9 cellular contexts compared by ENCODE assay signal in the genomic region with DNA sequence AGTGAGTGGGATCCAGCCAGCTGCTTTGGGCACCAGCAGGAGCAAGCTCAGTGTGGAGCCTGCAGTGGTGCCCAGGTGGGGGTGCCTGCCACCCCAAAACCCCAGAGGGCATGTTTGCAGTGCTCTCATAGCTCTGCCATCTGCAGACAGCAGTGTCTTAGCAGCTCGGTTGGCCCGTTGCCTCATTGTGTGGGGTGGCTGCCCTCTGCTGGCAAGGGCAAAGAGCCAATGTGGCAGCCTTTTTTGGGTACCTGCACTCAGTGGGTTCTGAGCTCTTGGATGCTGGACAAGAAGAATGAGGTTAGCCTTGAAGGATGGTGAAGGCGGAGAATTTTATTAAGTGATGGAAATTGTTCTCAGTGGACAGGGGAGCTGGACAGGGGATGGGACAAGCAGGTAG. TPM values are rescaled to one million over a fixed set of nuclear protein-coding genes. Genes with fewer than 3 reads are reported as not detected.
DNase-seq lines count a peak whose midpoint lies in the region; ATAC-seq and TF ChIP-seq lines count a peak whose summit lies in the region.
"Had no signal": no experiment of that assay in that cellular context is flagged by ENCODE, and none has a peak within 500 bp of the region (broad histone marks: within the 10 kb centered on the region; RNA-seq: fewer than 3 reads in every experiment).

No MANE protein-coding gene starts in this region.

- intact Hi-C loops in colonic mucosa (cut with DNase I): loop anchor here (2.0 kb wide), 1 partner anchor 79 kb away; no protein-coding TSS in a partner anchor

- DNase-seq in D341Med (ENCODE audit: low spot score) (peak; percentile 68), GM23248 (peak; percentile 54), NCI-H2107 treated with DMSO at 0.1 percent for 48 hours (lab: John Stamatoyannopoulos, UW; ENCODE audit: unreplicated experiment) (peak; percentile 14), colonic mucosa (peak; percentile 43), myocyte (ENCODE audit: low read depth) (peak; percentile 34), stromal cell of bone marrow (ENCODE audit: low read depth) (peak; percentile 2)
- DNase-seq in activated CD4-positive, alpha-beta T cell treated with anti-CD3 and anti-CD28 coated beads for 24 hours (ENCODE audit: low read depth in 2 of 2): peak; percentile 62 to 63

- H2AFZ ChIP-seq in GM23248: no peak overlapping the region

- H3K9ac ChIP-seq in GM23248 (no peak overlapping the region), colonic mucosa (ENCODE audit: low read depth in 2 of 2, low read length in 2 of 2) (no peak overlapping the region)

- 0 out of 2 replicates have a peak, but pooled peaks cover 11% of the 10 kb centered on the region for H3K27me3 ChIP-seq in GM23248 (replicated peaks; ENCODE audit: insufficient read depth)
- H3K27me3 ChIP-seq in colonic mucosa: no peaks in the 10 kb centered on the region

- WGBS in GM23248 (ENCODE audit: low coverage in 1 of 2, low lambda C conversion rate in 2 of 2, missing lambda C conversion rate in 2 of 2), 2 experiments: 41 to 46% methylated on average over 3 of the region's 3 CpGs

- no peaks in the 10 kb centered on the region for H3K9me2 ChIP-seq in GM23248 (ENCODE audit: insufficient read depth)

- ATAC-seq in GM19395 (IDR thresholded peaks at IDR 0.05; ENCODE audit: unreplicated experiment): no peak

- peak; percentile 37 for TF ChIP-seq CTCF in colonic mucosa (IDR thresholded peaks at IDR 0.05)

- no peaks in the 10 kb centered on the region for H3F3A ChIP-seq in GM23248 (ENCODE audit: insufficient read depth)

- H3K27ac ChIP-seq in GM23248 (no peak overlapping the region), colonic mucosa (no peak overlapping the region)

- no peaks in the 10 kb centered on the region for H3K4me1 ChIP-seq in GM23248 (ENCODE audit: insufficient read depth)
- H3K4me1 ChIP-seq in colonic mucosa: no peaks in the 10 kb centered on the region

- in situ Hi-C loops in GM23248 (cut with MboI): no loop called here

- H3K4me3 ChIP-seq in GM23248 (no peak overlapping the region), colonic mucosa (no peak overlapping the region)

- no peak overlapping the region for H3K4me2 ChIP-seq in GM23248 (ENCODE audit: unreplicated experiment)

- no peaks in the 10 kb centered on the region for H3K36me3 ChIP-seq in GM23248 (ENCODE audit: low read depth)
- H3K36me3 ChIP-seq in colonic mucosa: no peaks in the 10 kb centered on the region

- H4K20me1 ChIP-seq in GM23248 (ENCODE audit: insufficient read depth): no peaks in the 10 kb centered on the region

- H3K9me3 ChIP-seq in GM23248 (ENCODE audit: low read depth) (no peaks in the 10 kb centered on the region), colonic mucosa (no peaks in the 10 kb centered on the region)

- no peaks in the 10 kb centered on the region for H3K79me2 ChIP-seq in GM23248 (ENCODE audit: insufficient read depth)

RNA-seq across cellular contexts. Expression of a gene that starts 52.3 kb away (rescaled TPM):
- total RNA-seq in GM23248 (2014; rRNA removed; shearing (Covaris generic)): not detected in 2 replicates
- 0.04 TPM in 1 of 2 replicates, not detected in the other for polyA plus RNA-seq in GM23248 (2016; fragmentation: Nextera tagmentation; extraction: Ambion mirVana)
- total RNA-seq in colonic mucosa (not detected), myocyte (not detected in 2 replicates)
- not detected for polyA plus RNA-seq in myocyte (2012)

RNA-seq across cellular contexts. Expression of a gene that starts 54.1 kb away (rescaled TPM):
- total RNA-seq in GM23248 (2014; rRNA removed; shearing (Covaris generic)): not detected in 2 replicates
- polyA plus RNA-seq in GM23248 (2016; fragmentation: Nextera tagmentation; extraction: Ambion mirVana): not detected in 2 replicates
- total RNA-seq in colonic mucosa (not detected), myocyte (not detected in 2 replicates)
- polyA plus RNA-seq in myocyte (2012): not detected
- total RNA-seq: temporal lobe had no signal

Comparison
In these comparisons a context has a peak if more than half of its experiments do, and no peak if none do; other contexts are left out.
1. DNase-seq: peak in every context shown above with its lines; median percentile 68 in D341Med; 62 in activated CD4-positive, alpha-beta T cell treated with anti-CD3 and anti-CD28 coated beads for 24 hours; 54 in GM23248; 43 in colonic mucosa; 34 in myocyte; 14 in NCI-H2107 treated with DMSO at 0.1 percent for 48 hours; 2 in stromal cell of bone marrow.